8 cellular contexts compared by ENCODE assay signal in genomic region chr20:2172305-2173175, GRCh38.
DNase-seq lines count a peak whose midpoint lies in the region; ATAC-seq, FAIRE-seq and TF ChIP-seq lines count a peak whose summit lies in the region.

No MANE protein-coding gene starts in this region.

- H3K4me1 ChIP-seq in ovary (ENCODE audit: insufficient read depth) (peaks cover 1% of the 10 kb centered on the region), tibial artery (no peaks in the 10 kb centered on the region)

- no peak for ATAC-seq in GM19328 (IDR thresholded peaks at IDR 0.05; ENCODE audit: unreplicated experiment)

- TF ChIP-seq POLR2A in ovary (IDR thresholded peaks at IDR 0.05): no peak

- TF ChIP-seq EP300 in ovary (IDR thresholded peaks at IDR 0.05): no peak

- H3K4me3 ChIP-seq in ovary: no peak overlapping the region
- H3K4me3 ChIP-seq in tibial artery: no peak overlapping the region

- WGBS in ovary, 3 donors: 11 to 15% (median 12%) methylated on average over 17 of the region's 17 CpGs

- TF ChIP-seq CTCF in ovary (IDR thresholded peaks at IDR 0.05) (peak; percentile 74 to 81 (median 77)), tibial artery (IDR thresholded peaks at IDR 0.05) (peak; percentile 86)

- H3K36me3 ChIP-seq in ovary (no peaks in the 10 kb centered on the region), tibial artery (no peaks in the 10 kb centered on the region)

- H3K9me3 ChIP-seq in ovary (no peaks in the 10 kb centered on the region), tibial artery (no peaks in the 10 kb centered on the region)

- no peak overlapping the region for H3K27ac ChIP-seq in ovary
- H3K27ac ChIP-seq in tibial artery: no peak overlapping the region

- FAIRE-seq in frontal cortex (lab: Jason Lieb, UNC): no peak

- DNase-seq in DMS153 (lab: John Stamatoyannopoulos, UW): peak; percentile 15
- peak; percentile 87 for DNase-seq in HuH-7.5 (ENCODE audit: low spot score)
- DNase-seq in RPMI8226: peak; percentile 71
- DNase-seq in activated effector memory CD4-positive, alpha-beta T cell treated with anti-CD3 and anti-CD28 coated beads, Interleukin-2, amount 50 U/mL, for 16 hours: peak; percentile 86
- peak; percentile 59 to 79 for DNase-seq in frontal cortex (ENCODE audit: low spot score in 2 of 2)
- peak; percentile 64 to 80 (median 77) for DNase-seq in ovary
- DNase-seq in tibial artery: peak; percentile 75 to 80

- intact Hi-C loops in ovary (cut with DNase I) (loop anchor here (2.0 to 10.0 kb wide), 4 partner anchors 88 to 408 kb away; no protein-coding TSS in a partner anchor), tibial artery (cut with DNase I; ENCODE audit: low total_unique reads) (loop anchor here (5.0 kb wide), 3 partner anchors 205 to 410 kb away; no protein-coding TSS in a partner anchor)

- H3K27me3 ChIP-seq in ovary: no peaks in the 10 kb centered on the region
- H3K27me3 ChIP-seq in tibial artery: peaks cover 0 to 35% of the 10 kb centered on the region in 2 donors

Comparison
In these comparisons a context has a peak if more than half of its experiments do, and no peak if none do; other contexts are left out.
1. DNase-seq: peak in every context shown above with its lines; median percentile 87 in HuH-7.5; 86 in activated effector memory CD4-positive, alpha-beta T cell treated with anti-CD3 and anti-CD28 coated beads, Interleukin-2, amount 50 U/mL, for 16 hours; 78 in tibial artery; 77 in ovary; 71 in RPMI8226; 69 in frontal cortex; 15 in DMS153.